Comparison of ENCODE assay signal across 10 cellular contexts in genomic region chr3:186361246-186361611, GRCh38. TPM values are rescaled to one million over a fixed set of nuclear protein-coding genes. Genes with fewer than 3 reads are reported as not detected.
DNase-seq lines count a peak whose midpoint lies in the region; ATAC-seq and TF ChIP-seq lines count a peak whose summit lies in the region.
"Had no signal": no experiment of that assay in that cellular context is flagged by ENCODE, and none has a peak within 500 bp of the region (broad histone marks: within the 10 kb centered on the region; RNA-seq: fewer than 3 reads in every experiment).

No MANE protein-coding gene starts in this region.

- H3K4me3 ChIP-seq in duodenal mucosa (ENCODE audit: low read depth in 1 of 2, low read length in 2 of 2): peak overlapping the region; percentile 67 to 73
- H3K4me3 ChIP-seq in naive thymus-derived CD4-positive, alpha-beta T cell (ENCODE audit: low read length): no peak overlapping the region

- TF ChIP-seq CTCF in neural crest cell (conservative IDR thresholded peaks at IDR 0.05): no peak

- no peaks in the 10 kb centered on the region for H3K9me3 Mint-ChIP-seq in stimulated activated naive CD8-positive, alpha-beta T cell treated with anti-CD3 and anti-CD28 coated beads, Interleukin-15, Interleukin-2, amounts not matched to agents 100 ng/mL and 50 ng/mL, for 24 hours
- H3K9me3 Mint-ChIP-seq in neural crest cell: no peaks in the 10 kb centered on the region
- no peaks in the 10 kb centered on the region for H3K9me3 Mint-ChIP-seq in naive thymus-derived CD4-positive, alpha-beta T cell
- H3K9me3 Mint-ChIP-seq: activated naive CD4-positive, alpha-beta T cell treated with anti-CD3 and anti-CD28 coated beads, Interleukin-2, amount 50 U/mL, for 72 hours had no signal

- ATAC-seq in stimulated activated naive CD8-positive, alpha-beta T cell treated with anti-CD3 and anti-CD28 coated beads, Interleukin-15, Interleukin-2, amounts not matched to agents 100 U/mL and 50 U/mL, for 24 hours: no peak
- no peak for ATAC-seq in activated CD4-positive, CD25-positive, alpha-beta regulatory T cell treated with anti-CD3 and anti-CD28 coated beads, Interleukin-2, amount 50 U/mL, for 24 hours
- ATAC-seq in naive thymus-derived CD4-positive, alpha-beta T cell: no peak

- H3K27ac ChIP-seq in duodenal mucosa (ENCODE audit: low read depth, low read length): no peak overlapping the region
- no peak overlapping the region for H3K27ac ChIP-seq in naive thymus-derived CD4-positive, alpha-beta T cell (ENCODE audit: low read depth, low read length)

- H3K4me1 Mint-ChIP-seq in stimulated activated naive CD8-positive, alpha-beta T cell treated with anti-CD3 and anti-CD28 coated beads, Interleukin-15, Interleukin-2, amounts not matched to agents 100 ng/mL and 50 ng/mL, for 24 hours (ENCODE audit: low read depth): peaks cover 14% of the 10 kb centered on the region
- H3K4me1 Mint-ChIP-seq in neural crest cell: peaks cover 18% of the 10 kb centered on the region
- H3K4me1 Mint-ChIP-seq in naive thymus-derived CD4-positive, alpha-beta T cell: peaks cover 0 to 14% (median 7%) of the 10 kb centered on the region in 7 donors

- peak overlapping the region in 1 of 2 donors; percentile 57 for H3K9ac ChIP-seq in duodenal mucosa (ENCODE audit: low read depth in 1 of 2, low read length in 2 of 2)

- H3K36me3 ChIP-seq in duodenal mucosa (ENCODE audit: control insufficient read depth in 1 of 2, insufficient read depth in 2 of 2, low read length in 2 of 2): no peaks in the 10 kb centered on the region
- no peaks in the 10 kb centered on the region for H3K36me3 ChIP-seq in naive thymus-derived CD4-positive, alpha-beta T cell (ENCODE audit: control insufficient read depth in 2 of 3, insufficient read depth in 3 of 3, low read length in 3 of 3)

- H3K27me3 Mint-ChIP-seq in stimulated activated naive CD8-positive, alpha-beta T cell treated with anti-CD3 and anti-CD28 coated beads, Interleukin-15, Interleukin-2, amounts not matched to agents 100 ng/mL and 50 ng/mL, for 24 hours: peaks cover 62% of the 10 kb centered on the region
- H3K27me3 Mint-ChIP-seq in neural crest cell (ENCODE audit: low read depth): peaks cover 82% of the 10 kb centered on the region
- H3K27me3 Mint-ChIP-seq in naive thymus-derived CD4-positive, alpha-beta T cell: peaks cover 51 to 62% (median 53%) of the 10 kb centered on the region in 5 donors

- H3K4me3 Mint-ChIP-seq in stimulated activated naive CD8-positive, alpha-beta T cell treated with anti-CD3 and anti-CD28 coated beads, Interleukin-15, Interleukin-2, amounts not matched to agents 100 ng/mL and 50 ng/mL, for 24 hours: peak overlapping the region; percentile 33
- peak overlapping the region; percentile 68 for H3K4me3 Mint-ChIP-seq in neural crest cell
- H3K4me3 Mint-ChIP-seq in naive thymus-derived CD4-positive, alpha-beta T cell: peak overlapping the region in 1 of 10 donors; percentile 36

- H3K27me3 ChIP-seq in duodenal mucosa (ENCODE audit: control insufficient read depth in 1 of 2, insufficient read depth in 2 of 2, low read length in 2 of 2): peaks cover 20 to 22% of the 10 kb centered on the region in 2 donors
- H3K27me3 ChIP-seq in naive thymus-derived CD4-positive, alpha-beta T cell (ENCODE audit: control insufficient read depth in 2 of 2, insufficient read depth in 2 of 2, low read length in 2 of 2): peaks cover 3 to 12% of the 10 kb centered on the region in 2 donors

- H3K27ac Mint-ChIP-seq in stimulated activated naive CD8-positive, alpha-beta T cell treated with anti-CD3 and anti-CD28 coated beads, Interleukin-15, Interleukin-2, amounts not matched to agents 100 ng/mL and 50 ng/mL, for 24 hours: no peak overlapping the region
- no peak overlapping the region for H3K27ac Mint-ChIP-seq in neural crest cell (ENCODE audit: unreplicated experiment)
- no peak overlapping the region for H3K27ac Mint-ChIP-seq in naive thymus-derived CD4-positive, alpha-beta T cell
- H3K27ac Mint-ChIP-seq: activated naive CD4-positive, alpha-beta T cell treated with anti-CD3 and anti-CD28 coated beads, Interleukin-2, amount 50 U/mL, for 72 hours had no signal

- CTCF ChIA-PET in naive thymus-derived CD4-positive, alpha-beta T cell (lab: Charles Lee): no interaction called here

- no peak for DNase-seq in stimulated activated naive CD8-positive, alpha-beta T cell treated with anti-CD3 and anti-CD28 coated beads, Interleukin-15, Interleukin-2, amounts not matched to agents 100 U/mL and 50 U/mL, for 24 hours
- DNase-seq in neural crest cell (ENCODE audit: low read depth, low spot score) (no peak), DMS153 (lab: John Stamatoyannopoulos, UW) (no peak), middle frontal gyrus (ENCODE audit: extremely low spot score, low spot score) (no peak)
- DNase-seq in naive thymus-derived CD4-positive, alpha-beta T cell: no peak
- DNase-seq: KG1 had no signal

- intact Hi-C loops in naive thymus-derived CD4-positive, alpha-beta T cell (cut with micrococcal nuclease): no loop called here

- H3K4me1 ChIP-seq in duodenal mucosa (ENCODE audit: control insufficient read depth in 1 of 2, insufficient read depth in 2 of 2, low read length in 2 of 2): peaks cover 28 to 31% of the 10 kb centered on the region in 2 donors
- no peaks in the 10 kb centered on the region for H3K4me1 ChIP-seq in naive thymus-derived CD4-positive, alpha-beta T cell (ENCODE audit: control insufficient read depth in 2 of 2, insufficient read depth in 2 of 2, low read length in 2 of 2)

- POLR2A ChIA-PET in naive thymus-derived CD4-positive, alpha-beta T cell (lab: Charles Lee): no interaction called here

- H3K9me3 ChIP-seq in duodenal mucosa (ENCODE audit: control insufficient read depth in 1 of 2, low read length in 2 of 2): no peaks in the 10 kb centered on the region
- no peaks in the 10 kb centered on the region for H3K9me3 ChIP-seq in naive thymus-derived CD4-positive, alpha-beta T cell (ENCODE audit: control insufficient read depth in 2 of 3, low read length in 3 of 3)

- no peaks in the 10 kb centered on the region for H3K36me3 Mint-ChIP-seq in stimulated activated naive CD8-positive, alpha-beta T cell treated with anti-CD3 and anti-CD28 coated beads, Interleukin-15, Interleukin-2, amounts not matched to agents 100 ng/mL and 50 ng/mL, for 24 hours (ENCODE audit: low read depth)
- H3K36me3 Mint-ChIP-seq in neural crest cell (ENCODE audit: low read depth): no peaks in the 10 kb centered on the region
- H3K36me3 Mint-ChIP-seq in naive thymus-derived CD4-positive, alpha-beta T cell: no peaks in the 10 kb centered on the region
- H3K36me3 Mint-ChIP-seq: activated naive CD4-positive, alpha-beta T cell treated with anti-CD3 and anti-CD28 coated beads, Interleukin-2, amount 50 U/mL, for 72 hours had no signal

RNA-seq across cellular contexts. Expression of gene DGKG, which starts 0.8 kb away (rescaled TPM):
- total RNA-seq in neural crest cell: 0.18 TPM in 1 of 2 replicates, not detected in the other
- total RNA-seq in naive thymus-derived CD4-positive, alpha-beta T cell: 10 to 100 TPM in 1 of 5 experiments, under 1 TPM in 2, not detected in 2; 0.15 to 10.0 (median 0.50) TPM
- not detected for polyA plus RNA-seq in naive thymus-derived CD4-positive, alpha-beta T cell
